Comparison of ENCODE assay signal across 1 cellular context in the genomic region with DNA sequence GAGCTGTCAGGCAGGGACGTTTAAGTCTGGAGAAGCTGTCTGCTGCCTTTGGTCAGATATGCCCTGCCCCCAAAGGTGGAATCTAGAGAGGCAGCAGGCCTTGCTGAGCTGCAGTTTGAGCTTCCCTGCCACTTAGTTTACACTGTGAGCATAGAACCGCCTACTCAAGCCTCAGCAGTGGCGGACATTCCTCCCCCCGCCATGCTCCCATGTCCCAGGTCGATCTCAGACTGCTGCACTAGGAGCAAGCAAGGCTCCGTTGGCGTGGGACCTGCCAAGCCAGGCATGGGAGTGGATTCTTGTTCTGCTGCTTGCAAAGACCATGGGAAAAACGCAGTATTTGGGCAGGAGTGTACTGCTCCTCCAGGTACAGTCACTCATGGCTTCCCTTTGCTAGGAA.
TF ChIP-seq lines count a peak whose summit lies in the region.

No MANE protein-coding gene starts in this region.

TF ChIP-seq in K562, 482 proteins besides CTCF, POLR2A, EP300 and RAD21:
- TF ChIP-seq ZNF655 (CRISPR knock-in tag; IDR thresholded peaks at IDR 0.05) (no peak), RBM22 (IDR thresholded peaks at IDR 0.05; ENCODE audit: low read depth, low read length, poor library complexity, severe bottlenecking) (no peak), ZBTB33 (CRISPR knock-in tag; IDR thresholded peaks at IDR 0.05) (peak; percentile 91), SMAD3 (CRISPR knock-in tag; conservative IDR thresholded peaks at IDR 0.05) (no peak), KAT8 (IDR thresholded peaks at IDR 0.05; ENCODE audit: low read depth) (no peak)
- TF ChIP-seq, protein P1, sequence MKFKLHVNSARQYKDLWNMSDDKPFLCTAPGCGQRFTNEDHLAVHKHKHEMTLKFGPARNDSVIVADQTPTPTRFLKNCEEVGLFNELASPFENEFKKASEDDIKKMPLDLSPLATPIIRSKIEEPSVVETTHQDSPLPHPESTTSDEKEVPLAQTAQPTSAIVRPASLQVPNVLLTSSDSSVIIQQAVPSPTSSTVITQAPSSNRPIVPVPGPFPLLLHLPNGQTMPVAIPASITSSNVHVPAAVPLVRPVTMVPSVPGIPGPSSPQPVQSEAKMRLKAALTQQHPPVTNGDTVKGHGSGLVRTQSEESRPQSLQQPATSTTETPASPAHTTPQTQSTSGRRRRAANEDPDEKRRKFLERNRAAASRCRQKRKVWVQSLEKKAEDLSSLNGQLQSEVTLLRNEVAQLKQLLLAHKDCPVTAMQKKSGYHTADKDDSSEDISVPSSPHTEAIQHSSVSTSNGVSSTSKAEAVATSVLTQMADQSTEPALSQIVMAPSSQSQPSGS (CRISPR knock-in tag; IDR thresholded peaks at IDR 0.05): no peak
